11 cellular contexts compared by ENCODE assay signal in the genomic region with DNA sequence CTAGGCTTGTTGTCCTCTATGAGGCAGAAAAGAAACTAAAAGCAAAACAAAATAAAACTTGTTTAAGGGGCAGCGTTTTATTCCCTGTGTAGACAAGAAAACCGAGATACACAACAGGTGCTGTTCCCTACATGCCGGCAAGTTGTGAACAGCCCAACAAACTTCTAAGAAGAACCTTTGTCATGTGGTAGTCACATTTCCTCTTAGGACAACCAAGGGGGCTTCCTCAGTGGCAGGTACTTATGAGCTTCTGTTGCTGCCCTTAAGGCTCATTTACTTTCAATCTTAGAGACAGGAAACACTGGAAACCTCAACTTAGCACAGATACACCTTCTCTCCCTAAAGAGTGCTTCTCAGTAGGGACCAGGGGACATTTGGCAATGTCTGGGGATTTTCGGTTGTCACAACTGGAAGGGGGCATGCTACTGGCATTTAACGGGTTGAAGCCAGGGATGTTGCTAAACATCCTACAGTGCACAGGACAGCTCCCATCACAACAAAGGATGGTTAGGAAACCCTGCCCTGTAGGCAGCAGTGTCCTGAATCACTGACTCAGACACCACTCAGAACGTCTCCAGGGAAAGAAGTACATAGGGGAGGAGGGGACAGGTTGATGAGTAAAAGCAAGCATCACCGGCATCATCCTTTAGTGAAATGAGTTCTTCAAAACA.
DNase-seq lines count a peak whose midpoint lies in the region; ATAC-seq lines count a peak whose summit lies in the region.
"Had no signal": no experiment of that assay in that cellular context is flagged by ENCODE, and none has a peak within 500 bp of the region (broad histone marks: within the 10 kb centered on the region; RNA-seq: fewer than 3 reads in every experiment).

No MANE protein-coding gene starts in this region.

- H3K36me3 Mint-ChIP-seq in CD8-positive, alpha-beta memory T cell, result no peaks in the 10 kb centered on the region
- peaks cover 4% of the 10 kb centered on the region for H3K36me3 Mint-ChIP-seq in activated naive CD4-positive, alpha-beta T cell treated with anti-CD3 and anti-CD28 coated beads for 36 hours (ENCODE audit: low read depth)
- H3K36me3 Mint-ChIP-seq: mesothelial cell of epicardium had no signal

- peaks cover 25% of the 10 kb centered on the region for H3K4me1 ChIP-seq in CD8-positive, alpha-beta memory T cell (ENCODE audit: insufficient read depth, low read length)

- peak overlapping the region; percentile 41 for H3K4me3 ChIP-seq in CD8-positive, alpha-beta memory T cell (ENCODE audit: low read length)

- H3K27me3 Mint-ChIP-seq in CD8-positive, alpha-beta memory T cell, result no peaks in the 10 kb centered on the region
- no peaks in the 10 kb centered on the region for H3K27me3 Mint-ChIP-seq in activated naive CD4-positive, alpha-beta T cell treated with anti-CD3 and anti-CD28 coated beads for 36 hours (ENCODE audit: low read depth)

- peak overlapping the region; percentile 88 to 95 (median 90) for H3K27ac Mint-ChIP-seq in CD8-positive, alpha-beta memory T cell
- peak overlapping the region; percentile 53 for H3K27ac Mint-ChIP-seq in activated naive CD4-positive, alpha-beta T cell treated with anti-CD3 and anti-CD28 coated beads for 36 hours
- H3K27ac Mint-ChIP-seq: dendritic cell treated with granulocyte-macrophage colony-stimulating factor and Interleukin-4, amounts not matched to agents 40 ng/mL and 50 ng/mL, for 4 days; mesothelial cell of epicardium had no signal

- intact Hi-C loops in activated naive CD4-positive, alpha-beta T cell treated with anti-CD3 and anti-CD28 coated beads for 36 hours (cut with micrococcal nuclease), result loop anchor here (1.0 to 10.0 kb wide), 9 partner anchors 8 to 1494 kb away; a partner anchor contains a TSS

- no peaks in the 10 kb centered on the region for H3K36me3 ChIP-seq in CD8-positive, alpha-beta memory T cell (ENCODE audit: insufficient read depth, low read length)

- H3K27me3 ChIP-seq in CD8-positive, alpha-beta memory T cell (ENCODE audit: insufficient read depth, low read length, poor library complexity, severe bottlenecking), result no peaks in the 10 kb centered on the region

- peak; percentile 79 for ATAC-seq in GM19452 (IDR thresholded peaks at IDR 0.05; ENCODE audit: unreplicated experiment)
- ATAC-seq in HG03175 (IDR thresholded peaks at IDR 0.05; ENCODE audit: unreplicated experiment), result peak; percentile 54
- no peak for ATAC-seq in HG03025 (IDR thresholded peaks at IDR 0.05; ENCODE audit: low FRiP score, unreplicated experiment)

- peaks cover 34 to 43% (median 42%) of the 10 kb centered on the region in 3 donors for H3K4me1 Mint-ChIP-seq in CD8-positive, alpha-beta memory T cell
- H3K4me1 Mint-ChIP-seq in activated naive CD4-positive, alpha-beta T cell treated with anti-CD3 and anti-CD28 coated beads for 36 hours (ENCODE audit: low read depth), result peaks cover 35% of the 10 kb centered on the region
- H3K4me1 Mint-ChIP-seq: mesothelial cell of epicardium had no signal

- POLR2A ChIA-PET in CD8-positive, alpha-beta memory T cell (lab: Charles Lee), result interaction anchor here (0.6 kb wide), 1 partner anchor 16 kb away, joined by 3 read pairs; no protein-coding TSS in a partner anchor

- peaks cover 0 to 5% (median 0%) of the 10 kb centered on the region in 5 donors for H3K9me3 Mint-ChIP-seq in CD8-positive, alpha-beta memory T cell
- no peaks in the 10 kb centered on the region for H3K9me3 Mint-ChIP-seq in activated naive CD4-positive, alpha-beta T cell treated with anti-CD3 and anti-CD28 coated beads for 36 hours
- H3K9me3 Mint-ChIP-seq: dendritic cell treated with granulocyte-macrophage colony-stimulating factor and Interleukin-4, amounts not matched to agents 40 ng/mL and 50 ng/mL, for 4 days had no signal

- peak overlapping the region; percentile 21 for H3K27ac ChIP-seq in CD8-positive, alpha-beta memory T cell (ENCODE audit: low read depth, low read length)

- no peaks in the 10 kb centered on the region for H3K9me3 ChIP-seq in CD8-positive, alpha-beta memory T cell (ENCODE audit: low read length)

- H3K4me3 Mint-ChIP-seq in CD8-positive, alpha-beta memory T cell, result peak overlapping the region; percentile 73 to 90 (median 84)
- H3K4me3 Mint-ChIP-seq in activated naive CD4-positive, alpha-beta T cell treated with anti-CD3 and anti-CD28 coated beads for 36 hours, result peak overlapping the region; percentile 54
- H3K4me3 Mint-ChIP-seq: dendritic cell treated with granulocyte-macrophage colony-stimulating factor and Interleukin-4, amounts not matched to agents 40 ng/mL and 50 ng/mL, for 4 days; mesothelial cell of epicardium had no signal

- peak in 2 of 5 donors; percentile 29 to 40 for DNase-seq in CD8-positive, alpha-beta memory T cell
- DNase-seq in activated naive CD4-positive, alpha-beta T cell treated with anti-CD3 and anti-CD28 coated beads for 36 hours, result peak; percentile 51
- no peak for DNase-seq in cerebellum (ENCODE audit: low spot score)
- no peak for DNase-seq in D341Med (ENCODE audit: low spot score)
- no peak for DNase-seq in NCI-H2171 (lab: John Stamatoyannopoulos, UW)
- DNase-seq: IMR-90 had no signal

- CTCF ChIA-PET in CD8-positive, alpha-beta memory T cell (lab: Charles Lee), result no interaction called here
- CTCF ChIA-PET in activated naive CD4-positive, alpha-beta T cell treated with anti-CD3 and anti-CD28 coated beads for 36 hours (lab: Charles Lee), result no interaction called here
